8 cellular contexts compared by ENCODE assay signal in genomic region chr5:179550511-179551342, GRCh38. TPM values are rescaled to one million over a fixed set of nuclear protein-coding genes. Genes with fewer than 3 reads are reported as not detected.
A peak's percentile ranks its signal among the peaks of the same experiment; 100 is the strongest.
DNase-seq lines count a peak whose midpoint lies in the region; ATAC-seq and TF ChIP-seq lines count a peak whose summit lies in the region.

Gene RUFY1, plus strand, starts transcription at chr5:179550554. Its CDS starts 16 bp downstream, at chr5:179550570.

- peak within 1 kb of the TSS; percentile 80 for H3K23ac ChIP-seq in mesendoderm (ENCODE audit: low read length)

- no peaks in the 10 kb centered on the region for H3K4me1 ChIP-seq in mesendoderm (ENCODE audit: control insufficient read depth, low read depth, low read length)

- peak within 1 kb of the TSS; percentile 96 to 97 for H3K4me3 Mint-ChIP-seq in effector memory CD8-positive, alpha-beta T cell

- peak within 1 kb of the TSS; percentile 99 for H3K9ac ChIP-seq in mesendoderm (ENCODE audit: low read length)

- peak within 1 kb of the TSS; percentile 95 to 96 for H3K27ac Mint-ChIP-seq in effector memory CD8-positive, alpha-beta T cell

- no peaks in the 10 kb centered on the region for H3K27me3 ChIP-seq in BJ (ENCODE audit: control insufficient read depth, insufficient read depth, low read length)
- no peaks in the 10 kb centered on the region for H3K27me3 ChIP-seq in mesendoderm (ENCODE audit: insufficient read depth, low read length, poor library complexity)

- H2BK120ac ChIP-seq in mesendoderm (ENCODE audit: low read depth, low read length): peak within 1 kb of the TSS; percentile 36

- peak within 1 kb of the TSS; percentile 99 for H3K56ac ChIP-seq in mesendoderm (ENCODE audit: low read length)

- peak within 1 kb of the TSS; percentile 100 for H3K27ac ChIP-seq in mesendoderm (ENCODE audit: low read depth, low read length)

- peaks cover 16 to 28% of the 10 kb centered on the region in 2 donors for H3K4me1 Mint-ChIP-seq in effector memory CD8-positive, alpha-beta T cell (ENCODE audit: low read depth in 2 of 2)

- H3K4me2 ChIP-seq in mesendoderm (ENCODE audit: low read length): peak within 1 kb of the TSS; percentile 84

- peaks cover 8% of the 10 kb centered on the region for H3K79me1 ChIP-seq in mesendoderm (ENCODE audit: low read length)

- H3K36me3 ChIP-seq in BJ (ENCODE audit: control insufficient read depth, insufficient read depth, low read length) (no peaks in the 10 kb centered on the region), mesendoderm (ENCODE audit: control insufficient read depth, insufficient read depth, low read length) (no peaks in the 10 kb centered on the region)

- H3K27me3 Mint-ChIP-seq in effector memory CD8-positive, alpha-beta T cell: no peaks in the 10 kb centered on the region

- CTCF ChIA-PET in BJ (lab: Yijun Ruan, JAX): interaction anchor here (0.6 to 1.6 kb wide), 2 partner anchors 9 to 71 kb away, joined by 3 read pairs; no protein-coding TSS in a partner anchor

- no CpG with 5 or more reads among the region's 109 CpGs for WGBS in mesendoderm (ENCODE audit: extremely low coverage, insufficient coverage, low lambda C conversion rate)

- peaks cover 15% of the 10 kb centered on the region for H3K36me3 Mint-ChIP-seq in effector memory CD8-positive, alpha-beta T cell (ENCODE audit: insufficient read depth)

- POLR2A ChIA-PET in BJ (lab: Charles Lee): interaction anchor here (0.6 kb wide), 1 partner anchor 372 kb away, joined by 4 read pairs; no protein-coding TSS in a partner anchor

- peak within 1 kb of the TSS; percentile 68 for H4K8ac ChIP-seq in mesendoderm (ENCODE audit: low read depth, low read length)

- no peak for DNase-seq in BJ (ENCODE audit: low read depth)
- peak; percentile 70 for DNase-seq in NCI-H82 (lab: John Stamatoyannopoulos, UW)
- DNase-seq in activated CD8-positive, alpha-beta memory T cell treated with anti-CD3 and anti-CD28 coated beads for 24 hours: peak; percentile 94
- DNase-seq in effector memory CD8-positive, alpha-beta T cell: peak; percentile 79 to 87 (median 84)
- DNase-seq in mesendoderm: peak; percentile 81
- peak; percentile 81 for DNase-seq in stimulated activated CD8-positive, alpha-beta memory T cell treated with anti-CD3 and anti-CD28 coated beads, Interleukin-12 subunit alpha, Interleukin-12 subunit beta, amount 100 ng/mL, for 4 hours (ENCODE audit: low read depth)

- no peaks in the 10 kb centered on the region for H3K9me3 Mint-ChIP-seq in effector memory CD8-positive, alpha-beta T cell

- H2BK15ac ChIP-seq in mesendoderm (replicated peaks; ENCODE audit: low read depth): no peak within 1 kb of the TSS

- no peak within 1 kb of the TSS for H2AK5ac ChIP-seq in mesendoderm (ENCODE audit: low read length)

- TF ChIP-seq CTCF in BJ (IDR thresholded peaks at IDR 0.05; ENCODE audit: insufficient read depth, low read depth, low read length): no peak

- no peak within 1 kb of the TSS for H4K5ac ChIP-seq in mesendoderm (ENCODE audit: low read length)

- H2BK5ac ChIP-seq in mesendoderm (ENCODE audit: low read length): peak within 1 kb of the TSS; percentile 92

- peak within 1 kb of the TSS; percentile 100 for H3K18ac ChIP-seq in mesendoderm (ENCODE audit: low read length)

- ATAC-seq in GM19025 (IDR thresholded peaks at IDR 0.05; ENCODE audit: low read depth, unreplicated experiment) (peak; percentile 83), HG03196 (IDR thresholded peaks at IDR 0.05; ENCODE audit: unreplicated experiment) (peak; percentile 80)
- peak; percentile 84 for ATAC-seq in effector memory CD8-positive, alpha-beta T cell (replicated peaks)

- H3K4me3 ChIP-seq in BJ (ENCODE audit: low read depth, low read length) (peak within 1 kb of the TSS; percentile 56), mesendoderm (ENCODE audit: low read length) (peak within 1 kb of the TSS; percentile 96)

- peak within 1 kb of the TSS; percentile 89 for H3K4ac ChIP-seq in mesendoderm (ENCODE audit: low read depth, low read length)

- peaks cover 30% of the 10 kb centered on the region for H3K79me2 ChIP-seq in mesendoderm (ENCODE audit: control insufficient read depth, insufficient read depth, low read length)

RNA-seq across cellular contexts. Expression of gene RUFY1, which starts in this region (rescaled TPM):
- polyA plus RNA-seq in BJ (2011; rRNA removed): 25.6 and 26.4 TPM in 2 replicates
- polyA minus RNA-seq in BJ (2011; rRNA and poly(A)+ RNA removed): 21.0 and 23.6 TPM in 2 replicates
- polyA plus RNA-seq in mesendoderm (2013, experiment 1 of 2): 13.7 TPM
- 13.9 TPM for polyA plus RNA-seq in mesendoderm (2013, experiment 2 of 2)
